In the genomic region with DNA sequence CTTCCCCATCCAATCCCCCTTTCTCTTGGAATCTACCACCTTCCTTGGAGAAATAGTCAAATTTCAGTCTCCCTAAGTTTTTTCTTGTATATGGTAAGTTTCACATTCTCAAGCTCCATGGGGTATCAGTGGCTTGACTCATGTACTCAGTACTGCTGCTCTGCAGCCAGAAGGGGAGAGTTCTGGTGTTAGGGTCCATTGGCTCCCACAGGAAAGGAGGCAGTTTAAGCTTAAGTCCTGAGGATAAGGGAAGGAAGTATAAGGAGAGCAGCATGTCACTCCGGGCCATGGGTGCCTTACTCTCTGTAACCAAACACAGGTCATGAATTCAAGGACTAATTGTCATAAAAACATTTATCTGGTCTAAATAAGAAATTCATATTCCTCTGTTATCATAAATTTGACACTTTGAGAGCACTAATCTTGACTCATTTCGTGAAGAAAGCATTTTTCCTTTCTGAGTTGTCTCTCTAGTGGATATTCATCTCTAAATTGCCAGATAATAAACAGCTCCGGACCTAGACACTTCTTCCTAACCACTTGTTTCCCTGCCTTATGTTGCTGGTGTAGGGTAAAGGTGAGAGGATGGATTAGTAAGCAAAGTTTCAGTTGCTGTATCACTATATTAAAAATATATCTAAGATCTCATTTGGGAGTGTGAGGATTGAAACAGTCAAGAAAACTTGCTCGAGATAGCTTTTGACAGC, we compare ENCODE assay signal across 20 cellular contexts. TPM values are rescaled to one million over a fixed set of nuclear protein-coding genes. Genes with fewer than 3 reads are reported as not detected.
A peak's percentile ranks its signal among the peaks of the same experiment; 100 is the strongest.
DNase-seq lines count a peak whose midpoint lies in the region; ATAC-seq and FAIRE-seq lines count a peak whose summit lies in the region.
"Had no signal": no experiment of that assay in that cellular context is flagged by ENCODE, and none has a peak within 500 bp of the region (broad histone marks: within the 10 kb centered on the region; RNA-seq: fewer than 3 reads in every experiment).

No MANE protein-coding gene starts in this region.

- POLR2A ChIA-PET in activated CD4-positive, alpha-beta memory T cell treated with anti-CD3 and anti-CD28 coated beads for 36 hours (lab: Charles Lee), result interaction anchor here (0.6 to 1.2 kb wide), 8 partner anchors 12 to 149 kb away, joined by 3 to 5 read pairs (median 4); a partner anchor contains a TSS
- POLR2A ChIA-PET in activated CD4-positive, alpha-beta memory T cell treated with anti-CD3 and anti-CD28 coated beads, Interleukin-2, amount 10 ng/mL, durations not matched to agents 7 days and 5 days (lab: Charles Lee), result interaction anchor here (1.4 to 1.9 kb wide), 3 partner anchors 15 to 19 kb away, joined by 4 to 7 read pairs (median 6); no protein-coding TSS in a partner anchor

- FAIRE-seq in GM18507 (lab: Jason Lieb, UNC), result peak; percentile 54
- FAIRE-seq: A204.1 had no signal

- H3K36me3 Mint-ChIP-seq in activated CD4-positive, alpha-beta memory T cell treated with anti-CD3 and anti-CD28 coated beads for 36 hours, result no peaks in the 10 kb centered on the region
- no peaks in the 10 kb centered on the region for H3K36me3 Mint-ChIP-seq in activated CD4-positive, alpha-beta memory T cell treated with anti-CD3 and anti-CD28 coated beads, Interleukin-2, amount 10 ng/mL, durations not matched to agents 7 days and 5 days (ENCODE audit: low read depth)
- peaks cover 6% of the 10 kb centered on the region for H3K36me3 Mint-ChIP-seq in T-helper 1 cell treated with Interleukin-12 subunit alpha and Interleukin-12 subunit beta and Interleukin-4 antibody, amounts not matched to agents 30 μg/mL and 1 μg/mL, for 36 hours (ENCODE audit: low read depth)
- no peaks in the 10 kb centered on the region for H3K36me3 Mint-ChIP-seq in naive B cell
- H3K36me3 Mint-ChIP-seq in stimulated activated memory B cell treated with anti-CD40 and anti-IgM and Interleukin-4, amounts not matched to agents 10 μg/mL and 1 μg/mL and 100 μg/mL, for 72 hours, result no peaks in the 10 kb centered on the region

- intact Hi-C loops in activated CD4-positive, alpha-beta memory T cell treated with anti-CD3 and anti-CD28 coated beads for 36 hours (cut with micrococcal nuclease), result loop anchor here (1.0 kb wide), 4 partner anchors 10 to 150 kb away; no protein-coding TSS in a partner anchor

- H3K4me1 Mint-ChIP-seq in activated CD4-positive, alpha-beta memory T cell treated with anti-CD3 and anti-CD28 coated beads for 36 hours (ENCODE audit: low read depth), result peaks cover 38% of the 10 kb centered on the region
- peaks cover 24% of the 10 kb centered on the region for H3K4me1 Mint-ChIP-seq in activated CD4-positive, alpha-beta memory T cell treated with anti-CD3 and anti-CD28 coated beads, Interleukin-2, amount 10 ng/mL, durations not matched to agents 7 days and 5 days
- peaks cover 15% of the 10 kb centered on the region for H3K4me1 Mint-ChIP-seq in T-helper 1 cell treated with Interleukin-12 subunit alpha and Interleukin-12 subunit beta and Interleukin-4 antibody, amounts not matched to agents 30 μg/mL and 1 μg/mL, for 36 hours (ENCODE audit: low read depth)
- H3K4me1 Mint-ChIP-seq in naive B cell, result peaks cover 31 to 69% (median 60%) of the 10 kb centered on the region in 3 donors
- peaks cover 38% of the 10 kb centered on the region for H3K4me1 Mint-ChIP-seq in stimulated activated memory B cell treated with anti-CD40 and anti-IgM and Interleukin-4, amounts not matched to agents 10 μg/mL and 1 μg/mL and 100 μg/mL, for 72 hours

- no peak for DNase-seq in activated CD4-positive, alpha-beta memory T cell treated with anti-CD3 and anti-CD28 coated beads for 36 hours
- DNase-seq in activated CD4-positive, alpha-beta memory T cell treated with anti-CD3 and anti-CD28 coated beads, Interleukin-2, amount 10 ng/mL, durations not matched to agents 7 days and 5 days, result no peak
- DNase-seq in GM18507 (ENCODE audit: extremely low spot score, insufficient read length, low read depth) (no peak), naive B cell (no peak), MV-4-11 (lab: John Stamatoyannopoulos, UW) (no peak)
- no peak for DNase-seq in activated CD4-positive, alpha-beta T cell treated with anti-CD3 and anti-CD28 coated beads for 1 hour
- DNase-seq: activated effector memory CD4-positive, alpha-beta T cell treated with anti-CD3 and anti-CD28 coated beads, Interleukin-2, amount 50 U/mL, for 16 hours; AML-193; effector CD4-positive, alpha-beta T cell; heart left ventricle; IMR-90; NCI-H1092 treated with DMSO at 0.1 percent for 48 hours; NCI-H187 treated with DMSO at 0.1 percent for 48 hours; stimulated activated CD4-positive, alpha-beta T cell treated with anti-CD3 and anti-CD28 coated beads, Interleukin-2, amount 100 ng/mL, for 24 hours; uterus had no signal

- peak overlapping the region; percentile 30 for H3K27ac Mint-ChIP-seq in activated CD4-positive, alpha-beta memory T cell treated with anti-CD3 and anti-CD28 coated beads for 36 hours
- no peak overlapping the region for H3K27ac Mint-ChIP-seq in activated CD4-positive, alpha-beta memory T cell treated with anti-CD3 and anti-CD28 coated beads, Interleukin-2, amount 10 ng/mL, durations not matched to agents 7 days and 5 days
- H3K27ac Mint-ChIP-seq in T-helper 1 cell treated with Interleukin-12 subunit alpha and Interleukin-12 subunit beta and Interleukin-4 antibody, amounts not matched to agents 30 μg/mL and 1 μg/mL, for 36 hours, result peak overlapping the region; percentile 2
- peak overlapping the region; percentile 75 to 99 (median 92) for H3K27ac Mint-ChIP-seq in naive B cell
- H3K27ac Mint-ChIP-seq in stimulated activated memory B cell treated with anti-CD40 and anti-IgM and Interleukin-4, amounts not matched to agents 10 μg/mL and 1 μg/mL and 100 μg/mL, for 72 hours, result no peak overlapping the region
- H3K27ac Mint-ChIP-seq: T-helper 2 cell treated with Interferon-gamma antibody and Interleukin-4, amounts not matched to agents 5 μg/mL and 100 μg/mL, for 36 hours had no signal

- no peak overlapping the region for H3K4me3 Mint-ChIP-seq in activated CD4-positive, alpha-beta memory T cell treated with anti-CD3 and anti-CD28 coated beads for 36 hours
- H3K4me3 Mint-ChIP-seq in activated CD4-positive, alpha-beta memory T cell treated with anti-CD3 and anti-CD28 coated beads, Interleukin-2, amount 10 ng/mL, durations not matched to agents 7 days and 5 days, result no peak overlapping the region
- no peak overlapping the region for H3K4me3 Mint-ChIP-seq in T-helper 1 cell treated with Interleukin-12 subunit alpha and Interleukin-12 subunit beta and Interleukin-4 antibody, amounts not matched to agents 30 μg/mL and 1 μg/mL, for 36 hours
- peak overlapping the region in 1 of 8 donors; percentile 6 for H3K4me3 Mint-ChIP-seq in naive B cell
- H3K4me3 Mint-ChIP-seq in stimulated activated memory B cell treated with anti-CD40 and anti-IgM and Interleukin-4, amounts not matched to agents 10 μg/mL and 1 μg/mL and 100 μg/mL, for 72 hours, result no peak overlapping the region
- H3K4me3 Mint-ChIP-seq: T-helper 2 cell treated with Interferon-gamma antibody and Interleukin-4, amounts not matched to agents 5 μg/mL and 100 μg/mL, for 36 hours had no signal

- ATAC-seq in naive B cell (ENCODE audit: low read depth in 2 of 2), result no peak
- ATAC-seq in stimulated activated memory B cell treated with anti-CD40 and anti-IgM and Interleukin-4, amounts not matched to agents 10 μg/mL and 1 μg/mL and 100 μg/mL, for 72 hours, result no peak
- ATAC-seq: HCT116 had no signal

- H3K9me3 Mint-ChIP-seq in activated CD4-positive, alpha-beta memory T cell treated with anti-CD3 and anti-CD28 coated beads for 36 hours, result no peaks in the 10 kb centered on the region
- H3K9me3 Mint-ChIP-seq in activated CD4-positive, alpha-beta memory T cell treated with anti-CD3 and anti-CD28 coated beads, Interleukin-2, amount 10 ng/mL, durations not matched to agents 7 days and 5 days, result no peaks in the 10 kb centered on the region
- H3K9me3 Mint-ChIP-seq in T-helper 1 cell treated with Interleukin-12 subunit alpha and Interleukin-12 subunit beta and Interleukin-4 antibody, amounts not matched to agents 30 μg/mL and 1 μg/mL, for 36 hours, result no peaks in the 10 kb centered on the region
- peaks cover 0 to 2% (median 0%) of the 10 kb centered on the region in 7 donors for H3K9me3 Mint-ChIP-seq in naive B cell
- no peaks in the 10 kb centered on the region for H3K9me3 Mint-ChIP-seq in stimulated activated memory B cell treated with anti-CD40 and anti-IgM and Interleukin-4, amounts not matched to agents 10 μg/mL and 1 μg/mL and 100 μg/mL, for 72 hours
- H3K9me3 Mint-ChIP-seq: T-helper 2 cell treated with Interferon-gamma antibody and Interleukin-4, amounts not matched to agents 5 μg/mL and 100 μg/mL, for 36 hours had no signal

- CTCF ChIA-PET in activated CD4-positive, alpha-beta memory T cell treated with anti-CD3 and anti-CD28 coated beads for 36 hours (lab: Charles Lee), result interaction anchor here (0.8 to 1.3 kb wide), 6 partner anchors 9 to 223 kb away, joined by 3 to 4 read pairs (median 3); no protein-coding TSS in a partner anchor
- CTCF ChIA-PET in activated CD4-positive, alpha-beta memory T cell treated with anti-CD3 and anti-CD28 coated beads, Interleukin-2, amount 10 ng/mL, durations not matched to agents 7 days and 5 days (lab: Charles Lee), result interaction anchor here (0.6 to 1.2 kb wide), 2 partner anchors 11 to 1622 kb away, joined by 3 read pairs; no protein-coding TSS in a partner anchor

- no peaks in the 10 kb centered on the region for H3K27me3 Mint-ChIP-seq in activated CD4-positive, alpha-beta memory T cell treated with anti-CD3 and anti-CD28 coated beads for 36 hours
- no peaks in the 10 kb centered on the region for H3K27me3 Mint-ChIP-seq in activated CD4-positive, alpha-beta memory T cell treated with anti-CD3 and anti-CD28 coated beads, Interleukin-2, amount 10 ng/mL, durations not matched to agents 7 days and 5 days
- H3K27me3 Mint-ChIP-seq in T-helper 1 cell treated with Interleukin-12 subunit alpha and Interleukin-12 subunit beta and Interleukin-4 antibody, amounts not matched to agents 30 μg/mL and 1 μg/mL, for 36 hours (ENCODE audit: low read depth), result peaks cover 2% of the 10 kb centered on the region
- H3K27me3 Mint-ChIP-seq in naive B cell, result no peaks in the 10 kb centered on the region
- H3K27me3 Mint-ChIP-seq in stimulated activated memory B cell treated with anti-CD40 and anti-IgM and Interleukin-4, amounts not matched to agents 10 μg/mL and 1 μg/mL and 100 μg/mL, for 72 hours, result peaks cover 2% of the 10 kb centered on the region

RNA-seq across cellular contexts. Expression of a gene that starts 20.1 kb away (rescaled TPM):
- 10 to 100 TPM; 48.1 to 49.3 TPM for total RNA-seq in activated CD4-positive, alpha-beta memory T cell treated with anti-CD3 and anti-CD28 coated beads for 36 hours
- total RNA-seq in activated CD4-positive, alpha-beta memory T cell treated with anti-CD3 and anti-CD28 coated beads, Interleukin-2, amount 10 ng/mL, durations not matched to agents 7 days and 5 days, result 100 to 1,000 TPM; 115 to 116 TPM
- 100 to 1,000 TPM in 1 of 6 donors, 10 to 100 TPM in 5; 61.7 to 102 (median 83.8) TPM for polyA plus RNA-seq in naive B cell (ENCODE audit: low read depth in 6 of 6)

Comparison
In these comparisons a context has a peak if more than half of its experiments do, and no peak if none do; other contexts are left out.
1. H3K27ac Mint-ChIP-seq: peak in activated CD4-positive, alpha-beta memory T cell treated with anti-CD3 and anti-CD28 coated beads for 36 hours (single experiment), T-helper 1 cell treated with Interleukin-12 subunit alpha and Interleukin-12 subunit beta and Interleukin-4 antibody, amounts not matched to agents 30 μg/mL and 1 μg/mL, for 36 hours (single experiment) and naive B cell (6 of 6); none in activated CD4-positive, alpha-beta memory T cell treated with anti-CD3 and anti-CD28 coated beads, Interleukin-2, amount 10 ng/mL, durations not matched to agents 7 days and 5 days (single experiment) and stimulated activated memory B cell treated with anti-CD40 and anti-IgM and Interleukin-4, amounts not matched to agents 10 μg/mL and 1 μg/mL and 100 μg/mL, for 72 hours (single experiment).